8 cellular contexts compared by ENCODE assay signal in the genomic region with DNA sequence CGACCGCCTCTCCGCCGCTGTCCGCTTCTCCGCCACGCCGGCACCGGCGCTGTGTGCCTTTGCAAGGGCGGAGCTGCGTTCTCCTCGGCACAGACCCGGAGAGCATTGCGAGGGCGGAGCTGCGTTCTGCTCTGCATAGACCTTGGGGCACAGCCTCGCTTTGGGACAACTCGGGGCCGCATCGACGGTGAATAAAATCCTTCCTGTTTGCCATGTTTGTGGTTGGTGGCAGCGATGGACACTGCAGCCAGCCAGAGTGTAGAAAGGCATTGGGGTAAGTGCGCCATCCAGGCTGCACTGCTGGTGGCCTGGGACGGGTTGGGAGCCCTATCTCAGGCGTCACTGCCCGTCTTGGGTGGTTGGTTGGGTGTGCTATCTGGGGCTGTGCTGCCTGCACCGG.
DNase-seq lines count a peak whose midpoint lies in the region; ATAC-seq and TF ChIP-seq lines count a peak whose summit lies in the region.
"Not testable (repeated sequence)": the region's sequence is repeated elsewhere in the genome, so short reads cannot be mapped to it uniquely, and the experiment has no call there.

No MANE protein-coding gene starts in this region.

- H3K9me3 ChIP-seq in HEK293 (ENCODE audit: control insufficient read depth, insufficient read depth, low read depth, low read length); WERI-Rb-1 (ENCODE audit: severe bottlenecking); neural progenitor cell (ENCODE audit: low read depth); testis: not testable (repeated sequence)

- intact Hi-C loops in Right ventricle myocardium superior (cut with DNase I); testis (cut with DNase I; ENCODE audit: low total_unique reads): not testable (repeated sequence)

- peak overlapping the region; percentile 63 for H3K4me3 Mint-ChIP-seq in activated naive CD4-positive, alpha-beta T cell treated with anti-CD3 and anti-CD28 coated beads, Interleukin-2, amount 10 ng/mL, durations not matched to agents 7 days and 5 days
- peak overlapping the region; percentile 92 for H3K4me3 Mint-ChIP-seq in neural progenitor cell

- H3F3A ChIP-seq in neural progenitor cell (ENCODE audit: low read depth), result not testable (repeated sequence)

- not testable (repeated sequence) for H3K36me3 ChIP-seq in HEK293 (ENCODE audit: control insufficient read depth in 2 of 2, insufficient read depth in 1 of 2, low read length in 2 of 2); WERI-Rb-1; neural progenitor cell; testis (ENCODE audit: low read depth, missing control alignments)

- ATAC-seq in Right ventricle myocardium superior (ENCODE audit: poor library complexity), result not testable (repeated sequence)

- H3K4me3 ChIP-seq in HEK293 (ENCODE audit: low read depth, low read length), result peak overlapping the region; percentile 42
- H3K4me3 ChIP-seq in WERI-Rb-1 (ENCODE audit: low read depth, low read length), result peak overlapping the region; percentile 13
- H3K4me3 ChIP-seq in coronary artery, result peak overlapping the region; percentile 61
- peak overlapping the region; percentile 45 for H3K4me3 ChIP-seq in neural progenitor cell
- H3K4me3 ChIP-seq in testis, result not testable (repeated sequence)

- H3K9ac ChIP-seq in neural progenitor cell, result not testable (repeated sequence)

- H3K9me3 Mint-ChIP-seq in activated naive CD4-positive, alpha-beta T cell treated with anti-CD3 and anti-CD28 coated beads, Interleukin-2, amount 10 ng/mL, durations not matched to agents 7 days and 5 days; neural progenitor cell: not testable (repeated sequence)

- H2AFZ ChIP-seq in neural progenitor cell (replicated peaks), result not testable (repeated sequence)

- not testable (repeated sequence) for H3K27me3 ChIP-seq in WERI-Rb-1 (ENCODE audit: insufficient read depth, low read depth, severe bottlenecking); neural progenitor cell; testis

- H3K79me2 ChIP-seq in neural progenitor cell (ENCODE audit: low read depth), result not testable (repeated sequence)

- TF ChIP-seq POLR2A in testis (IDR thresholded peaks at IDR 0.05), result not testable (repeated sequence)

- DNase-seq in WERI-Rb-1 (peak; percentile 21), Right ventricle myocardium superior (peak; percentile 10), left kidney (ENCODE audit: low read depth, low spot score) (peak; percentile 4), neural progenitor cell (ENCODE audit: low spot score) (peak; percentile 2), testis (peak; percentile 10)
- DNase-seq in activated naive CD4-positive, alpha-beta T cell treated with anti-CD3 and anti-CD28 coated beads, Interleukin-2, amount 10 ng/mL, durations not matched to agents 7 days and 5 days, result peak; percentile 21
- not testable (repeated sequence) for DNase-seq in coronary artery (ENCODE audit: low spot score)

- not testable (repeated sequence) for H3K4me1 ChIP-seq in HEK293 (ENCODE audit: control insufficient read depth, insufficient read depth, low read length); neural progenitor cell; testis

- H3K27ac ChIP-seq in HEK293 (ENCODE audit: extremely low read depth, low read depth, low read length); WERI-Rb-1; neural progenitor cell; testis: not testable (repeated sequence)
- peak overlapping the region in 1 of 2 donors; percentile 51 for H3K27ac ChIP-seq in coronary artery

- not testable (repeated sequence) for H3K27ac Mint-ChIP-seq in activated naive CD4-positive, alpha-beta T cell treated with anti-CD3 and anti-CD28 coated beads, Interleukin-2, amount 10 ng/mL, durations not matched to agents 7 days and 5 days
- H3K27ac Mint-ChIP-seq in neural progenitor cell, result peak overlapping the region; percentile 53

- not testable (repeated sequence) for TF ChIP-seq CTCF in HEK293 (tag by site-specific recombination; IDR thresholded peaks at IDR 0.05); WERI-Rb-1 (IDR thresholded peaks at IDR 0.05; ENCODE audit: low read depth, low read length); coronary artery (IDR thresholded peaks at IDR 0.05); neural progenitor cell (IDR thresholded peaks at IDR 0.05); testis (IDR thresholded peaks at IDR 0.05)

- WGBS in testis, 2 donors, result no CpG with 5 or more reads among the region's 28 CpGs

- H4K20me1 ChIP-seq in neural progenitor cell (ENCODE audit: low read depth), result not testable (repeated sequence)

- H3K27me3 Mint-ChIP-seq in activated naive CD4-positive, alpha-beta T cell treated with anti-CD3 and anti-CD28 coated beads, Interleukin-2, amount 10 ng/mL, durations not matched to agents 7 days and 5 days; neural progenitor cell (ENCODE audit: insufficient read depth, low read depth): not testable (repeated sequence)

- H3K4me2 ChIP-seq in neural progenitor cell, result peak overlapping the region; percentile 45

- POLR2A ChIA-PET in HEK293 (lab: Yijun Ruan, JAX), result not testable (repeated sequence)

- H3K4me1 Mint-ChIP-seq in activated naive CD4-positive, alpha-beta T cell treated with anti-CD3 and anti-CD28 coated beads, Interleukin-2, amount 10 ng/mL, durations not matched to agents 7 days and 5 days; neural progenitor cell: not testable (repeated sequence)

- CTCF ChIA-PET in HEK293 (lab: Yijun Ruan, JAX); activated naive CD4-positive, alpha-beta T cell treated with anti-CD3 and anti-CD28 coated beads, Interleukin-2, amount 10 ng/mL, durations not matched to agents 7 days and 5 days (lab: Charles Lee): not testable (repeated sequence)

- not testable (repeated sequence) for H3K36me3 Mint-ChIP-seq in activated naive CD4-positive, alpha-beta T cell treated with anti-CD3 and anti-CD28 coated beads, Interleukin-2, amount 10 ng/mL, durations not matched to agents 7 days and 5 days; neural progenitor cell

TF ChIP-seq in HEK293, 187 proteins besides CTCF, POLR2A, EP300 and RAD21:
- TF ChIP-seq GLIS2 (tag by site-specific recombination; IDR thresholded peaks at IDR 0.05) (peak; percentile 23; the same call in 1 of the 2 replicates), ZNF335 (tag by site-specific recombination; conservative IDR thresholded peaks at IDR 0.05) (peak; percentile 31; the same call in 1 of the 2 replicates), ZBTB8A (tag by site-specific recombination; IDR thresholded peaks at IDR 0.05) (peak; percentile 80), ZNF600 (tag by site-specific recombination; IDR thresholded peaks at IDR 0.05) (0 out of 2 replicates have a peak, but pooled peaks have one; percentile 38), GLIS1 (tag by site-specific recombination; IDR thresholded peaks at IDR 0.05) (0 out of 2 replicates have a peak, but pooled peaks have one; percentile 21)
- TF ChIP-seq, protein P1, sequence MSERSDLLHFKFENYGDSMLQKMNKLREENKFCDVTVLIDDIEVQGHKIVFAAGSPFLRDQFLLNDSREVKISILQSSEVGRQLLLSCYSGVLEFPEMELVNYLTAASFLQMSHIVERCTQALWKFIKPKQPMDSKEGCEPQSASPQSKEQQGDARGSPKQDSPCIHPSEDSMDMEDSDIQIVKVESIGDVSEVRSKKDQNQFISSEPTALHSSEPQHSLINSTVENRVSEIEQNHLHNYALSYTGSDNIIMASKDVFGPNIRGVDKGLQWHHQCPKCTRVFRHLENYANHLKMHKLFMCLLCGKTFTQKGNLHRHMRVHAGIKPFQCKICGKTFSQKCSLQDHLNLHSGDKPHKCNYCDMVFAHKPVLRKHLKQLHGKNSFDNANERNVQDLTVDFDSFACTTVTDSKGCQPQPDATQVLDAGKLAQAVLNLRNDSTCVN (tag by site-specific recombination; optimal IDR thresholded peaks at IDR 0.05), result peak; percentile 24
TF ChIP-seq in HEK293: peak in this region for 6; not testable (repeated sequence) for 181.
